15 cellular contexts compared by ENCODE assay signal in the genomic region with DNA sequence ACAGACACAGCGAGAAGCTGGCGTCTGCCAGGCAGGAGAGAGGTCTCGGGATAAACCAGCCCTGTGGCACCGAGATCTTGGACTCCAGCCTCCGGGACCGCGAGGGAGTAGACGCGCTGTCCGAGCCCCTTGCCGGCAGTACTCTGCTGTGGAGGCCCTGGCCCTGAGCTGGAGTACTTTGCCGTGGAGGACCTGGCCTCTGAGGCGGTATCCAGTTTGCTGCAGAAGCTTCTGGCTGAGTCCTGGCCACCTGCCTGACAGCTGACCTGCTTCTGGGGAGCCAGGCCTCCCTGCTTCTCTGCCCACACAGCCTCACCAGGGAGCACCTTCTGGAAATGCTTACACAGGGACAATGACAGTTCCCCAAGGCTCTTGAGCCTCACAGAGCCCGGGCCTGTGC.
"Had no signal": no experiment of that assay in that cellular context is flagged by ENCODE, and none has a peak within 500 bp of the region (broad histone marks: within the 10 kb centered on the region; RNA-seq: fewer than 3 reads in every experiment).

No MANE protein-coding gene starts in this region.

- H3K27me3 ChIP-seq: cardiac muscle cell, colonic mucosa, heart left ventricle, tibial artery, vagina had no signal

- FAIRE-seq: astrocyte, endothelial cell of umbilical vein had no signal

- H3K27ac ChIP-seq: cardiac muscle cell, colonic mucosa, foreskin keratinocyte, heart left ventricle, tibial artery, vagina had no signal

- H3K4me1 ChIP-seq: foreskin keratinocyte had no signal

- H3K36me3 ChIP-seq: cardiac muscle cell, colonic mucosa had no signal

- H3K4me3 ChIP-seq: cardiac muscle cell, colonic mucosa, heart left ventricle, tibial artery, vagina had no signal

- DNase-seq: activated CD4-positive, alpha-beta T cell treated with anti-CD3 and anti-CD28 coated beads for 48 hours; activated CD8-positive, alpha-beta memory T cell treated with anti-CD3 and anti-CD28 coated beads, Interleukin-2, amount 50 U/mL, for 48 hours; activated CD8-positive, alpha-beta T cell treated with anti-CD3 and anti-CD28 coated beads, Interleukin-2, amount 10 ng/mL, durations not matched to agents 7 days and 5 days; activated naive CD4-positive, alpha-beta T cell treated with anti-CD3 and anti-CD28 coated beads for 36 hours; colonic mucosa; effector CD4-positive, alpha-beta T cell; heart left ventricle; islet precursor cell; left ventricle myocardium superior; tibial artery had no signal

- H3K9me3 ChIP-seq: colonic mucosa, heart left ventricle, tibial artery, vagina had no signal
